ENCODE assay signal across 12 cellular contexts in the genomic region with DNA sequence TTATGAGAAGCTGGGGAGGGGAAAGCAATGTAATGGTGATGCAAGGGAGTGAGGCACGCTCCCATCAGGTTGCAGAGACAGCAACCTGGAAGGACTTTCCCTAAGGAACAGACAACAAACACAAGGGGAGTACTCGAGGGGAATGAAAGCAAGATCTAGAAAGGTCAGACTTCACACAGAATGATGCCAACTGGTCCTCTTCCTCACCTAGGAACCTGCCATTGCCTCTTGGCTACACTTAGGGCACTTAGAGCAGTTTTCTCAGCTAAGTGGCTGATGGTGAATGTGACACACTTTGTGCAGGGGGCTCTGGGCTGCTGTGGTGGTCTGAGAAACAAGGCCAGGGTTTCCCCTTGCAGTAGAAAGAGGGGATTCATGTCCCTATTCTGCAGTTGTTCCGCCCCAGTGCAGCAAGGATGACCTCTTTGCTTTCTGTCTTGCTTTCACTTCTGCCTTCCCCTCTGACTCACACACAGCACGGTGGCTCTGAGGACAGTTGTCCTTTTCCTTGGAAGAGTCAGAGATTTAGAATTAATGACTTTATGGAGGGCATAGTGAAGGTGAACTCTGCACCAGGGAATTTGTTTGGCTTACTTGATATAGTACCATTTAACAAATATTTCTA.
DNase-seq lines count a peak whose midpoint lies in the region; ATAC-seq and TF ChIP-seq lines count a peak whose summit lies in the region.
"Had no signal": no experiment of that assay in that cellular context is flagged by ENCODE, and none has a peak within 500 bp of the region (broad histone marks: within the 10 kb centered on the region; RNA-seq: fewer than 3 reads in every experiment).

No MANE protein-coding gene starts in this region.

- H3K27me3 Mint-ChIP-seq in nephron progenitor cell (ENCODE audit: low read depth, poor library complexity) = no peaks in the 10 kb centered on the region
- H3K27me3 Mint-ChIP-seq: activated CD8-positive, alpha-beta T cell treated with anti-CD3 and anti-CD28 coated beads for 36 hours had no signal

- peaks cover 10% of the 10 kb centered on the region for H3K4me1 Mint-ChIP-seq in nephron progenitor cell

- ATAC-seq in GM18907 (IDR thresholded peaks at IDR 0.05; ENCODE audit: unreplicated experiment) (peak; percentile 93), GM21825 (IDR thresholded peaks at IDR 0.05; ENCODE audit: unreplicated experiment) (peak; percentile 96), HG03460 (IDR thresholded peaks at IDR 0.05; ENCODE audit: unreplicated experiment) (peak; percentile 79)
- ATAC-seq: activated CD8-positive, alpha-beta T cell treated with anti-CD3 and anti-CD28 coated beads for 36 hours; K562 had no signal

- no peaks in the 10 kb centered on the region for H3K36me3 Mint-ChIP-seq in nephron progenitor cell (ENCODE audit: low read depth)

- H3K4me3 ChIP-seq in breast epithelium = no peak overlapping the region
- H3K4me3 ChIP-seq: cardiac muscle cell, K562, upper lobe of left lung had no signal

- H3K27me3 ChIP-seq in breast epithelium = no peaks in the 10 kb centered on the region
- H3K27me3 ChIP-seq: cardiac muscle cell, upper lobe of left lung had no signal

- TF ChIP-seq CTCF in nephron progenitor cell (IDR thresholded peaks at IDR 0.05) (no peak), breast epithelium (IDR thresholded peaks at IDR 0.05) (no peak)

- no peak overlapping the region for H3K27ac ChIP-seq in breast epithelium
- H3K27ac ChIP-seq: cardiac muscle cell, upper lobe of left lung had no signal

- H3K36me3 ChIP-seq in breast epithelium = no peaks in the 10 kb centered on the region
- H3K36me3 ChIP-seq: cardiac muscle cell, upper lobe of left lung had no signal

- H3K9me3 Mint-ChIP-seq in nephron progenitor cell = no peaks in the 10 kb centered on the region

- H3K9me3 ChIP-seq in breast epithelium = peaks cover 0 to 5% of the 10 kb centered on the region in 2 donors
- H3K9me3 ChIP-seq: upper lobe of left lung had no signal

- H3K27ac Mint-ChIP-seq in nephron progenitor cell = peak overlapping the region; percentile 62
- H3K27ac Mint-ChIP-seq: activated CD8-positive, alpha-beta T cell treated with anti-CD3 and anti-CD28 coated beads for 36 hours had no signal

- intact Hi-C loops in breast epithelium (cut with DNase I; ENCODE audit: low total_unique reads) = no loop called here

- TF ChIP-seq POLR2A in breast epithelium (IDR thresholded peaks at IDR 0.05) = no peak

- no peaks in the 10 kb centered on the region for H3K4me1 ChIP-seq in breast epithelium
- H3K4me1 ChIP-seq: upper lobe of left lung had no signal

- no peak for DNase-seq in nephron progenitor cell
- DNase-seq in T-helper 9 cell = no peak
- DNase-seq in central memory CD4-positive, alpha-beta T cell = no peak
- no peak for DNase-seq in breast epithelium (ENCODE audit: low spot score in 2 of 2)
- DNase-seq: activated CD8-positive, alpha-beta T cell treated with anti-CD3 and anti-CD28 coated beads for 36 hours; GDM1 had no signal

- H3K4me3 Mint-ChIP-seq in nephron progenitor cell = no peak overlapping the region
- H3K4me3 Mint-ChIP-seq: activated CD8-positive, alpha-beta T cell treated with anti-CD3 and anti-CD28 coated beads for 36 hours had no signal
